In genomic region chr11:129846508-129847335, GRCh38 we compare ENCODE assay signal across 8 cellular contexts. TPM values are rescaled to one million over a fixed set of nuclear protein-coding genes. Genes with fewer than 3 reads are reported as not detected.
DNase-seq lines count a peak whose midpoint lies in the region; ATAC-seq and TF ChIP-seq lines count a peak whose summit lies in the region.

No MANE protein-coding gene starts in this region.

- DNase-seq in NCI-H146 (lab: John Stamatoyannopoulos, UW), result peak; percentile 30
- no peak for DNase-seq in NCI-H146 treated with DMSO at 0.1 percent for 48 hours (lab: John Stamatoyannopoulos, UW; ENCODE audit: unreplicated experiment)
- DNase-seq in NCI-H2029 treated with DMSO at 0.1 percent for 48 hours (lab: John Stamatoyannopoulos, UW), result peak; percentile 57
- DNase-seq in body of pancreas, result no peak
- DNase-seq in osteoblast (ENCODE audit: insufficient read length, low spot score, missing footprints), result peak; percentile 93
- no peak for DNase-seq in superior temporal gyrus (ENCODE audit: extremely low spot score)

- no peak for TF ChIP-seq CTCF in body of pancreas (IDR thresholded peaks at IDR 0.05)
- no peak for TF ChIP-seq CTCF in osteoblast (IDR thresholded peaks at IDR 0.05; ENCODE audit: extremely low read depth, low read depth, low read length)

- H3K4me3 ChIP-seq in body of pancreas (no peak overlapping the region), osteoblast (ENCODE audit: insufficient read depth, low read length) (no peak overlapping the region)

- intact Hi-C loops in body of pancreas (cut with DNase I), result no loop called here

- peak overlapping the region; percentile 57 for H3K4me2 ChIP-seq in osteoblast (ENCODE audit: insufficient read depth, low read length)

- peak; percentile 81 for ATAC-seq in body of pancreas
- ATAC-seq in HG02798 (IDR thresholded peaks at IDR 0.05; ENCODE audit: poor library complexity, unreplicated experiment), result no peak
- ATAC-seq in HG03095 (IDR thresholded peaks at IDR 0.05; ENCODE audit: unreplicated experiment), result no peak

- H3K36me3 ChIP-seq in body of pancreas (replicated peaks in 1 of 2; ENCODE audit: insufficient read depth in 1 of 2, low read depth in 2 of 2) (no peaks in the 10 kb centered on the region), osteoblast (ENCODE audit: insufficient read depth, low read length) (no peaks in the 10 kb centered on the region)

- no peaks in the 10 kb centered on the region for H4K20me1 ChIP-seq in osteoblast (ENCODE audit: insufficient read depth, low read length)

- no peak for TF ChIP-seq POLR2A in body of pancreas (IDR thresholded peaks at IDR 0.05)

- H3K4me1 ChIP-seq in body of pancreas (no peaks in the 10 kb centered on the region), osteoblast (ENCODE audit: insufficient read depth, low read length) (peaks cover 13% of the 10 kb centered on the region)

- H3K27ac ChIP-seq in body of pancreas (peak overlapping the region in 3 of 4 donors; percentile 36 to 59 (median 48)), osteoblast (ENCODE audit: low read depth, low read length) (no peak overlapping the region)

- H3K27me3 ChIP-seq in body of pancreas (no peaks in the 10 kb centered on the region), osteoblast (ENCODE audit: insufficient read depth, low read length) (peaks cover 45% of the 10 kb centered on the region)

- 47 to 50% methylated on average over 6 of the region's 6 CpGs for WGBS in body of pancreas, 2 donors

- H3K79me2 ChIP-seq in osteoblast (ENCODE audit: insufficient read depth, low read length), result no peaks in the 10 kb centered on the region

- H2AFZ ChIP-seq in osteoblast (ENCODE audit: low read length), result no peak overlapping the region

- H3K9me3 ChIP-seq in body of pancreas, result no peaks in the 10 kb centered on the region
- no peaks in the 10 kb centered on the region for H3K9me3 ChIP-seq in osteoblast (ENCODE audit: low read depth, low read length)

RNA-seq across cellular contexts. Expression of gene TMEM45B, which starts 31.1 kb away (rescaled TPM):
- total RNA-seq in body of pancreas (1 to 10 TPM; 1.8 to 4.6 TPM), osteoblast (not detected in 2 replicates)

RNA-seq across cellular contexts. Expression of gene NFRKB, which starts 48.7 kb away (rescaled TPM):
- total RNA-seq in body of pancreas (10 to 100 TPM; 29.8 to 31.6 TPM), osteoblast (15.2 and 18.9 TPM in 2 replicates)

Comparison
In these comparisons a context has a peak if more than half of its experiments do, and no peak if none do; other contexts are left out.
1. DNase-seq: peak in NCI-H146 (single experiment), NCI-H2029 treated with DMSO at 0.1 percent for 48 hours (single experiment) and osteoblast (single experiment); none in NCI-H146 treated with DMSO at 0.1 percent for 48 hours (single experiment), body of pancreas (0 of 4) and superior temporal gyrus (single experiment).